Comparison of ENCODE assay signal across 22 cellular contexts in genomic region chr2:4915348-4915747, GRCh38.
"Had no signal": no experiment of that assay in that cellular context is flagged by ENCODE, and none has a peak within 500 bp of the region (broad histone marks: within the 10 kb centered on the region; RNA-seq: fewer than 3 reads in every experiment).

No MANE protein-coding gene starts in this region.

- H3K4me3 ChIP-seq: K562, SJCRH30 had no signal

- H3K4me1 Mint-ChIP-seq: IgD-negative memory B cell had no signal

- H3K4me3 Mint-ChIP-seq: IgD-negative memory B cell had no signal

- H3K27ac Mint-ChIP-seq: IgD-negative memory B cell had no signal

- H3K36me3 Mint-ChIP-seq: IgD-negative memory B cell had no signal

- ATAC-seq: K562, Panc1, Right ventricle myocardium inferior had no signal

- DNase-seq: Kasumi-1, MV-4-11, NCI-H1048, NCI-H1105, NCI-H1417, NCI-H1436 treated with DMSO at 0.1 percent for 48 hours, NCI-H1694, NCI-H187 treated with DMSO at 0.1 percent for 48 hours, NCI-H2081, NCI-H2107, NCI-H226, NCI-H446, NCI-H510A, NCI-H524 treated with DMSO at 0.1 percent for 48 hours, NCI-H69, NCI-H774, SHP77 treated with DMSO at 0.1 percent for 48 hours, SJCRH30 had no signal
